24 cellular contexts compared by ENCODE assay signal in genomic region chr17:21143695-21144094, GRCh38.
"Had no signal": no experiment of that assay in that cellular context is flagged by ENCODE, and none has a peak within 500 bp of the region (broad histone marks: within the 10 kb centered on the region; RNA-seq: fewer than 3 reads in every experiment).

No MANE protein-coding gene starts in this region.

- H3K27ac ChIP-seq: SJSA1 had no signal

- H3K9me3 ChIP-seq: SJSA1 had no signal

- DNase-seq: activated B cell treated with CpG ODN at 0.5 μM for 24 hours; activated CD4-positive, alpha-beta memory T cell treated with anti-CD3 and anti-CD28 coated beads for 36 hours; activated CD4-positive, alpha-beta T cell treated with anti-CD3 and anti-CD28 coated beads for 1 hour; activated CD4-positive, alpha-beta T cell treated with anti-CD3 and anti-CD28 coated beads, Interleukin-2, amount 10 ng/mL, durations not matched to agents 24 days and 14 days; activated CD8-positive, alpha-beta memory T cell treated with anti-CD3 and anti-CD28 coated beads for 24 hours; activated gamma-delta T cell; activated naive CD4-positive, alpha-beta T cell treated with anti-CD3 and anti-CD28 coated beads for 36 hours; activated T-cell treated with anti-CD3 and anti-CD28 coated beads, Interleukin-2, amount 50 U/mL, for 48 hours; amygdala; Karpas-422; MM.1S; NCI-H1105 treated with DMSO at 0.1 percent for 48 hours; NCI-H1436 treated with DMSO at 0.1 percent for 48 hours; NCI-H187 treated with DMSO at 0.1 percent for 48 hours; NCI-H2081 treated with DMSO at 0.1 percent for 48 hours; NCI-H446 treated with DMSO at 0.1 percent for 48 hours; NCI-H524 treated with DMSO at 0.1 percent for 48 hours; NCI-H748 treated with DMSO at 0.1 percent for 48 hours; PC-3; SHP77; T-helper 17 cell; T-helper 9 cell had no signal

- H3K4me1 ChIP-seq: SJSA1 had no signal

- ATAC-seq: activated T-helper 17 cell treated with anti-CD3 and anti-CD28 coated beads, Interleukin-2, amount 50 U/mL, for 72 hours; PC-3; T-helper 17 cell had no signal

- H3K36me3 ChIP-seq: SJSA1 had no signal

- H3K27me3 ChIP-seq: SJSA1 had no signal

- H3K4me3 ChIP-seq: SJSA1 had no signal
